Comparison of ENCODE assay signal across 25 cellular contexts in genomic region chr3:55894605-55895004, GRCh38.
"Had no signal": no experiment of that assay in that cellular context is flagged by ENCODE, and none has a peak within 500 bp of the region (broad histone marks: within the 10 kb centered on the region; RNA-seq: fewer than 3 reads in every experiment).

No MANE protein-coding gene starts in this region.

- DNase-seq: activated naive CD4-positive, alpha-beta T cell; activated T-cell treated with anti-CD3 and anti-CD28 coated beads, Interleukin-2, amount 50 U/mL, for 24 hours; adrenal gland; brain microvascular endothelial cell; central memory CD4-positive, alpha-beta T cell; dermis blood vessel endothelial cell; effector CD8-positive, alpha-beta T cell; glutamatergic neuron; immature natural killer cell; kidney glomerular epithelial cell; left ventricle myocardium inferior; mammary epithelial cell; naive thymus-derived CD8-positive, alpha-beta T cell; small intestine; stimulated activated CD4-positive, alpha-beta T cell treated with anti-CD3 and anti-CD28 coated beads, Interleukin-2, amount 100 ng/mL, for 24 hours; stimulated activated naive CD8-positive, alpha-beta T cell treated with anti-CD3 and anti-CD28 coated beads, Interleukin-15, amount 100 ng/mL, for 72 hours; tibial artery; uterus had no signal

- H3K36me3 Mint-ChIP-seq: activated naive CD8-positive, alpha-beta T cell; immature natural killer cell; mesothelial cell of epicardium; naive thymus-derived CD8-positive, alpha-beta T cell; stimulated activated effector memory CD8-positive, alpha-beta T cell treated with anti-CD3 and anti-CD28 coated beads, Interleukin-12 subunit alpha, Interleukin-12 subunit beta, amount 100 ng/mL, for 72 hours had no signal

- H3K27me3 Mint-ChIP-seq: activated T-cell treated with anti-CD3 and anti-CD28 coated beads, Interleukin-2, amount 50 U/mL, for 24 hours; stimulated activated naive CD8-positive, alpha-beta T cell treated with anti-CD3 and anti-CD28 coated beads, Interleukin-15, amount 100 ng/mL, for 72 hours had no signal

- ATAC-seq: naive thymus-derived CD8-positive, alpha-beta T cell; sciatic nerve; stimulated activated effector memory CD8-positive, alpha-beta T cell treated with anti-CD3 and anti-CD28 coated beads, Interleukin-12 subunit alpha, Interleukin-12 subunit beta, amount 100 ng/mL, for 72 hours; stimulated activated naive CD8-positive, alpha-beta T cell treated with anti-CD3 and anti-CD28 coated beads, Interleukin-15, amount 100 ng/mL, for 72 hours had no signal

- H3K4me1 ChIP-seq: adrenal gland, ascending aorta, left ventricle myocardium inferior, tibial artery, uterus had no signal

- H3K9me3 Mint-ChIP-seq: activated T-cell treated with anti-CD3 and anti-CD28 coated beads, Interleukin-2, amount 50 U/mL, for 24 hours; activated T-helper 2 cell treated with anti-CD3 and anti-CD28 coated beads, Interferon-gamma antibody, Interleukin-2, Interleukin-4, amounts not matched to agents 10 μg/mL and 5 μg/mL and 100 μg/mL, durations not matched to agents 14 hours and 24 hours and 36 hours; mesothelial cell of epicardium; stimulated activated naive CD8-positive, alpha-beta T cell treated with anti-CD3 and anti-CD28 coated beads, Interleukin-15, amount 100 ng/mL, for 72 hours had no signal

- H3K36me3 ChIP-seq: adrenal gland, ascending aorta, brain microvascular endothelial cell, left ventricle myocardium inferior, tibial artery, uterus had no signal

- H3K27ac ChIP-seq: adrenal gland, ascending aorta, brain microvascular endothelial cell, hepatocyte, left ventricle myocardium inferior, tibial artery, uterus had no signal

- H3K27me3 ChIP-seq: adrenal gland, ascending aorta, brain microvascular endothelial cell, hepatocyte, uterus had no signal

- H3K4me1 Mint-ChIP-seq: immature natural killer cell; naive thymus-derived CD8-positive, alpha-beta T cell; stimulated activated effector memory CD8-positive, alpha-beta T cell treated with anti-CD3 and anti-CD28 coated beads, Interleukin-12 subunit alpha, Interleukin-12 subunit beta, amount 100 ng/mL, for 72 hours; stimulated activated naive CD8-positive, alpha-beta T cell treated with anti-CD3 and anti-CD28 coated beads, Interleukin-15, amount 100 ng/mL, for 72 hours had no signal

- H3K4me3 Mint-ChIP-seq: activated naive CD8-positive, alpha-beta T cell; activated T-cell treated with anti-CD3 and anti-CD28 coated beads, Interleukin-2, amount 50 U/mL, for 24 hours; immature natural killer cell; mesothelial cell of epicardium; naive thymus-derived CD8-positive, alpha-beta T cell; stimulated activated effector memory CD8-positive, alpha-beta T cell treated with anti-CD3 and anti-CD28 coated beads, Interleukin-12 subunit alpha, Interleukin-12 subunit beta, amount 100 ng/mL, for 72 hours; stimulated activated naive CD8-positive, alpha-beta T cell treated with anti-CD3 and anti-CD28 coated beads, Interleukin-15, amount 100 ng/mL, for 72 hours had no signal

- H3K4me3 ChIP-seq: adrenal gland, ascending aorta, hepatocyte, left ventricle myocardium inferior, tibial artery, uterus had no signal

- H3K27ac Mint-ChIP-seq: activated naive CD8-positive, alpha-beta T cell; activated T-cell treated with anti-CD3 and anti-CD28 coated beads, Interleukin-2, amount 50 U/mL, for 24 hours; activated T-helper 2 cell treated with anti-CD3 and anti-CD28 coated beads, Interferon-gamma antibody, Interleukin-2, Interleukin-4, amounts not matched to agents 10 μg/mL and 5 μg/mL and 100 μg/mL, durations not matched to agents 14 hours and 24 hours and 36 hours; immature natural killer cell; mesothelial cell of epicardium; naive thymus-derived CD8-positive, alpha-beta T cell; stimulated activated effector memory CD8-positive, alpha-beta T cell treated with anti-CD3 and anti-CD28 coated beads, Interleukin-12 subunit alpha, Interleukin-12 subunit beta, amount 100 ng/mL, for 72 hours; stimulated activated naive CD8-positive, alpha-beta T cell treated with anti-CD3 and anti-CD28 coated beads, Interleukin-15, amount 100 ng/mL, for 72 hours had no signal

- H3K9me3 ChIP-seq: adrenal gland, ascending aorta, left ventricle myocardium inferior, tibial artery, uterus had no signal
